1 cellular context compared by ENCODE assay signal in genomic region chr16:1101133-1101532, GRCh38.
TF ChIP-seq lines count a peak whose summit lies in the region.

No MANE protein-coding gene starts in this region.

TF ChIP-seq in HepG2, 621 proteins besides CTCF, POLR2A, EP300 and RAD21:
- TF ChIP-seq ZFAT (CRISPR knock-in tag; conservative IDR thresholded peaks at IDR 0.05) (no peak), MTF2 (CRISPR knock-in tag; IDR thresholded peaks at IDR 0.05; ENCODE audit: borderline replicate concordance) (0 out of 2 replicates have a peak, but pooled peaks have one; percentile 47), HNRNPLL (IDR thresholded peaks at IDR 0.05; ENCODE audit: low read depth, low read length, poor library complexity, severe bottlenecking) (peak; percentile 26)
TF ChIP-seq in HepG2: peak in this region for 2.
